16 cellular contexts compared by ENCODE assay signal in genomic region chr10:128657508-128657907, GRCh38.
DNase-seq lines count a peak whose midpoint lies in the region; TF ChIP-seq lines count a peak whose summit lies in the region.
"Had no signal": no experiment of that assay in that cellular context is flagged by ENCODE, and none has a peak within 500 bp of the region (broad histone marks: within the 10 kb centered on the region; RNA-seq: fewer than 3 reads in every experiment).

No MANE protein-coding gene starts in this region.

- TF ChIP-seq CTCF in neural progenitor cell (IDR thresholded peaks at IDR 0.05), result no peak

- H3K27ac ChIP-seq in neural progenitor cell, result no peak overlapping the region
- H3K27ac ChIP-seq: BLaER1, GM23248 had no signal

- no peak overlapping the region for H3K9ac ChIP-seq in neural progenitor cell
- H3K9ac ChIP-seq: BLaER1, GM23248 had no signal

- H3K4me1 ChIP-seq in neural progenitor cell, result no peaks in the 10 kb centered on the region
- H3K4me1 ChIP-seq: BLaER1 had no signal

- no peak overlapping the region for H3K4me3 ChIP-seq in neural progenitor cell
- H3K4me3 ChIP-seq: BLaER1, GM12878, GM23248 had no signal

- H4K20me1 ChIP-seq in neural progenitor cell (ENCODE audit: low read depth), result no peaks in the 10 kb centered on the region
- H4K20me1 ChIP-seq: BLaER1 had no signal

- peaks cover 4% of the 10 kb centered on the region for H3K9me3 Mint-ChIP-seq in neural progenitor cell
- H3K9me3 Mint-ChIP-seq: H9 had no signal

- no peaks in the 10 kb centered on the region for H3K36me3 Mint-ChIP-seq in neural progenitor cell
- H3K36me3 Mint-ChIP-seq: CD8-positive, alpha-beta memory T cell had no signal

- peaks cover 8% of the 10 kb centered on the region for H3K27me3 Mint-ChIP-seq in neural progenitor cell (ENCODE audit: insufficient read depth, low read depth)
- H3K27me3 Mint-ChIP-seq: IgD-negative memory B cell had no signal

- H3K4me3 Mint-ChIP-seq in neural progenitor cell, result no peak overlapping the region
- H3K4me3 Mint-ChIP-seq: CD8-positive, alpha-beta memory T cell; H9; IgD-negative memory B cell had no signal

- H3F3A ChIP-seq in neural progenitor cell (ENCODE audit: low read depth), result no peaks in the 10 kb centered on the region

- H3K27ac Mint-ChIP-seq in neural progenitor cell, result no peak overlapping the region
- H3K27ac Mint-ChIP-seq: CD8-positive, alpha-beta memory T cell had no signal

- no peak overlapping the region for H3K4me2 ChIP-seq in neural progenitor cell
- H3K4me2 ChIP-seq: BLaER1 had no signal

- H3K79me2 ChIP-seq in neural progenitor cell (ENCODE audit: low read depth), result no peaks in the 10 kb centered on the region

- peak; percentile 12 for DNase-seq in NCI-H345 (lab: John Stamatoyannopoulos, UW)
- DNase-seq in NCI-H345 treated with DMSO at 0.1 percent for 48 hours (lab: John Stamatoyannopoulos, UW; ENCODE audit: unreplicated experiment), result no peak
- peak; percentile 55 for DNase-seq in NCI-H2029 treated with DMSO at 0.1 percent for 48 hours (lab: John Stamatoyannopoulos, UW)
- no peak for DNase-seq in neural progenitor cell (ENCODE audit: low spot score)
- DNase-seq in activated CD4-positive, alpha-beta T cell treated with anti-CD3 and anti-CD28 coated beads, Interleukin-2, amount 50 U/mL, for 4 hours, result no peak
- DNase-seq in amygdala (lab: John Stamatoyannopoulos, UW), result no peak
- no peak for DNase-seq in activated CD4-positive, CD25-positive, alpha-beta regulatory T cell treated with anti-CD3 and anti-CD28 coated beads, Interleukin-2, amount 50 U/mL, for 72 hours
- DNase-seq: 8988T; AML-193; CD8-positive, alpha-beta memory T cell; DMS79; GM23248; H9 had no signal

- peaks cover 18% of the 10 kb centered on the region for H3K4me1 Mint-ChIP-seq in neural progenitor cell
- H3K4me1 Mint-ChIP-seq: CD8-positive, alpha-beta memory T cell; IgD-negative memory B cell had no signal

- no peaks in the 10 kb centered on the region for H3K9me3 ChIP-seq in neural progenitor cell (ENCODE audit: low read depth)
- H3K9me3 ChIP-seq: BLaER1 had no signal

- H3K27me3 ChIP-seq in neural progenitor cell, result no peaks in the 10 kb centered on the region
- H3K27me3 ChIP-seq: BLaER1 had no signal

- peak overlapping the region; percentile 8 for H2AFZ ChIP-seq in neural progenitor cell (replicated peaks)
- H2AFZ ChIP-seq: GM23248 had no signal

- no peaks in the 10 kb centered on the region for H3K36me3 ChIP-seq in neural progenitor cell
- H3K36me3 ChIP-seq: BLaER1 had no signal

Comparison
In these comparisons a context has a peak if more than half of its experiments do, and no peak if none do; other contexts are left out.
1. DNase-seq: peak in NCI-H345 (single experiment) and NCI-H2029 treated with DMSO at 0.1 percent for 48 hours (single experiment); none in NCI-H345 treated with DMSO at 0.1 percent for 48 hours (single experiment), neural progenitor cell (single experiment), activated CD4-positive, alpha-beta T cell treated with anti-CD3 and anti-CD28 coated beads, Interleukin-2, amount 50 U/mL, for 4 hours (0 of 2), amygdala (0 of 56) and activated CD4-positive, CD25-positive, alpha-beta regulatory T cell treated with anti-CD3 and anti-CD28 coated beads, Interleukin-2, amount 50 U/mL, for 72 hours (single experiment).